16 cellular contexts compared by ENCODE assay signal in the genomic region with DNA sequence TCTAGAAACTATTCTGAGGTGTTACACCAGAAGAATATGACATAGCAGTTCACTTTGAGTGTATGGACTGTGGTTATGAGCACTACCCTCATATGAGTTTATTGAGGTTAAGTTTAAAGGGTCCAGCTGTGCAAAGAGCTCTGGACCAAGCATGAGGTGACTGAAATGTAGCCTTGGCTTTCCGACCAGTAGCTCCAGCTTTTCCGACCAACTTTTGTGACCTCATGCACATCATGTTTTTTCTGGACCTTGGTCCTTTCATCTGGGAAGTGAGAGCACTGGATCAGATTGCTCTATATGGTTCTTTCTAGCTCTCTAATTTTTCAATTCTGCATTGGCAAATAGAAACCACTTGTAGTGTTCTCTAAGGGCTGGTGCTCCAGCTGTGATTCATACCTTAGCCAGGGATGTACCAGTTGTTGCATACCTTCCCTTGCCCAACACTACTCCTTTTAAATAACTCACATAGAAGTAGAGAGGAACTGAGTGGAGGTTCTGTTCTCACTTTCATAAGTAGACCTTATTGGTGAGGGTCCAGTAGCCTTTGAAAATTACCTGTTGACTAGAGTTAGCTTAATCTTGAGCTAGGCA. TPM values are rescaled to one million over a fixed set of nuclear protein-coding genes. Genes with fewer than 3 reads are reported as not detected.
DNase-seq lines count a peak whose midpoint lies in the region; ATAC-seq and TF ChIP-seq lines count a peak whose summit lies in the region.
"Had no signal": no experiment of that assay in that cellular context is flagged by ENCODE, and none has a peak within 500 bp of the region (broad histone marks: within the 10 kb centered on the region; RNA-seq: fewer than 3 reads in every experiment).

No MANE protein-coding gene starts in this region.

- H3K27me3 ChIP-seq in heart left ventricle (no peaks in the 10 kb centered on the region), osteoblast (ENCODE audit: insufficient read depth, low read length) (no peaks in the 10 kb centered on the region), vagina (no peaks in the 10 kb centered on the region)
- H3K27me3 ChIP-seq: MG63 had no signal

- H3K4me1 ChIP-seq in heart left ventricle (peaks cover 0 to 13% (median 0%) of the 10 kb centered on the region in 12 donors), osteoblast (ENCODE audit: insufficient read depth, low read length) (peaks cover 24% of the 10 kb centered on the region), vagina (no peaks in the 10 kb centered on the region)

- H3K27ac ChIP-seq in heart left ventricle (peak overlapping the region in 7 of 12 donors; percentile 0 to 71 (median 51)), osteoblast (ENCODE audit: low read depth, low read length) (peak overlapping the region; percentile 88), vagina (peak overlapping the region; percentile 9)
- H3K27ac ChIP-seq: C4-2B had no signal

- no peaks in the 10 kb centered on the region for H4K20me1 ChIP-seq in osteoblast (ENCODE audit: insufficient read depth, low read length)

- no peak overlapping the region for H2AFZ ChIP-seq in osteoblast (ENCODE audit: low read length)

- 76 to 85% (median 78%) methylated on average over 2 of the region's 2 CpGs for WGBS in heart left ventricle, 4 donors

- H3K36me3 ChIP-seq in heart left ventricle (peaks cover 0 to 6% (median 0%) of the 10 kb centered on the region in 9 donors), osteoblast (ENCODE audit: insufficient read depth, low read length) (no peaks in the 10 kb centered on the region), vagina (no peaks in the 10 kb centered on the region)
- H3K36me3 ChIP-seq: MG63 had no signal

- H3K27ac Mint-ChIP-seq in chondrocyte (ENCODE audit: unreplicated experiment): peak overlapping the region; percentile 3
- H3K27ac Mint-ChIP-seq in activated T-helper 1 cell treated with anti-CD3 and anti-CD28 coated beads, Interleukin-12 subunit alpha, Interleukin-12 subunit beta, Interleukin-2, Interleukin-4 antibody, amounts not matched to agents 30 ng/mL and 10 ng/mL and 1 ng/mL, durations not matched to agents 14 hours and 24 hours and 36 hours: no peak overlapping the region
- H3K27ac Mint-ChIP-seq in T-helper 17 cell: no peak overlapping the region

- H3K9me3 Mint-ChIP-seq in chondrocyte (ENCODE audit: low read depth): peaks cover 2% of the 10 kb centered on the region
- peaks cover 5% of the 10 kb centered on the region for H3K9me3 Mint-ChIP-seq in activated T-helper 1 cell treated with anti-CD3 and anti-CD28 coated beads, Interleukin-12 subunit alpha, Interleukin-12 subunit beta, Interleukin-2, Interleukin-4 antibody, amounts not matched to agents 30 ng/mL and 10 ng/mL and 1 ng/mL, durations not matched to agents 14 hours and 24 hours and 36 hours

- H3K79me2 ChIP-seq in osteoblast (ENCODE audit: insufficient read depth, low read length): no peaks in the 10 kb centered on the region

- no peak overlapping the region for H3K4me3 ChIP-seq in heart left ventricle
- no peak overlapping the region for H3K4me3 ChIP-seq in osteoblast (ENCODE audit: insufficient read depth, low read length)
- no peak overlapping the region for H3K4me3 ChIP-seq in vagina
- H3K4me3 ChIP-seq: MG63 had no signal

- H3K4me3 Mint-ChIP-seq in chondrocyte (ENCODE audit: unreplicated experiment) (no peak overlapping the region), T-helper 17 cell (no peak overlapping the region)
- H3K4me3 Mint-ChIP-seq in activated T-helper 1 cell treated with anti-CD3 and anti-CD28 coated beads, Interleukin-12 subunit alpha, Interleukin-12 subunit beta, Interleukin-2, Interleukin-4 antibody, amounts not matched to agents 30 ng/mL and 10 ng/mL and 1 ng/mL, durations not matched to agents 14 hours and 24 hours and 36 hours: no peak overlapping the region

- H3K9me3 ChIP-seq in heart left ventricle (no peaks in the 10 kb centered on the region), osteoblast (ENCODE audit: low read depth, low read length) (no peaks in the 10 kb centered on the region), vagina (no peaks in the 10 kb centered on the region), T-helper 17 cell (ENCODE audit: control insufficient read depth, low read length, poor library complexity, severe bottlenecking) (no peaks in the 10 kb centered on the region)

- TF ChIP-seq POLR2A in heart left ventricle (IDR thresholded peaks at IDR 0.05) (no peak), vagina (IDR thresholded peaks at IDR 0.05) (no peak)

- intact Hi-C loops in heart left ventricle (cut with DNase I) (no loop called here), Right ventricle myocardium superior (cut with DNase I) (no loop called here), vagina (cut with DNase I) (no loop called here)
- intact Hi-C loops in activated T-helper 1 cell treated with anti-CD3 and anti-CD28 coated beads, Interleukin-12 subunit alpha, Interleukin-12 subunit beta, Interleukin-2, Interleukin-4 antibody, amounts not matched to agents 30 ng/mL and 10 ng/mL and 1 ng/mL, durations not matched to agents 14 hours and 24 hours and 36 hours (cut with micrococcal nuclease): no loop called here

- H3K36me3 Mint-ChIP-seq in chondrocyte (ENCODE audit: low read depth): no peaks in the 10 kb centered on the region
- H3K36me3 Mint-ChIP-seq in activated T-helper 1 cell treated with anti-CD3 and anti-CD28 coated beads, Interleukin-12 subunit alpha, Interleukin-12 subunit beta, Interleukin-2, Interleukin-4 antibody, amounts not matched to agents 30 ng/mL and 10 ng/mL and 1 ng/mL, durations not matched to agents 14 hours and 24 hours and 36 hours (ENCODE audit: low read depth): no peaks in the 10 kb centered on the region
- no peaks in the 10 kb centered on the region for H3K36me3 Mint-ChIP-seq in T-helper 17 cell (ENCODE audit: low read depth)

- TF ChIP-seq CTCF in heart left ventricle (IDR thresholded peaks at IDR 0.05): no peak
- no peak for TF ChIP-seq CTCF in chondrocyte (IDR thresholded peaks at IDR 0.05)
- no peak for TF ChIP-seq CTCF in osteoblast (IDR thresholded peaks at IDR 0.05; ENCODE audit: extremely low read depth, low read depth, low read length)
- TF ChIP-seq CTCF in vagina (IDR thresholded peaks at IDR 0.05): no peak

- DNase-seq in heart left ventricle (no peak), Right ventricle myocardium superior (no peak), chondrocyte (ENCODE audit: low spot score) (no peak), osteoblast (ENCODE audit: insufficient read length, low spot score, missing footprints) (no peak), vagina (ENCODE audit: extremely low spot score in 2 of 2) (no peak), T-helper 17 cell (no peak)
- DNase-seq in activated T-helper 1 cell treated with anti-CD3 and anti-CD28 coated beads, Interleukin-12 subunit alpha, Interleukin-12 subunit beta, Interleukin-2, Interleukin-4 antibody, amounts not matched to agents 30 ng/mL and 10 ng/mL and 1 ng/mL, durations not matched to agents 14 hours and 24 hours and 36 hours (ENCODE audit: low spot score): no peak
- DNase-seq: DMS 273 treated with DMSO at 0.1 percent for 48 hours, MG63, NCI-H1092 treated with DMSO at 0.1 percent for 48 hours, NCI-H1694, NCI-H510A treated with DMSO at 0.1 percent for 48 hours, SHP77 treated with DMSO at 0.1 percent for 48 hours had no signal

- ATAC-seq in heart left ventricle (peak in 3 of 4 donors; percentile 22 to 73 (median 32)), Right ventricle myocardium superior (ENCODE audit: poor library complexity) (no peak), HG03457 (IDR thresholded peaks at IDR 0.05; ENCODE audit: unreplicated experiment) (no peak), T-helper 17 cell (no peak)
- ATAC-seq: Panc1 had no signal

- H3K4me1 Mint-ChIP-seq in chondrocyte (ENCODE audit: low read depth): peaks cover 23% of the 10 kb centered on the region
- no peaks in the 10 kb centered on the region for H3K4me1 Mint-ChIP-seq in activated T-helper 1 cell treated with anti-CD3 and anti-CD28 coated beads, Interleukin-12 subunit alpha, Interleukin-12 subunit beta, Interleukin-2, Interleukin-4 antibody, amounts not matched to agents 30 ng/mL and 10 ng/mL and 1 ng/mL, durations not matched to agents 14 hours and 24 hours and 36 hours (ENCODE audit: low read depth)
- H3K4me1 Mint-ChIP-seq in T-helper 17 cell: no peaks in the 10 kb centered on the region

- peak overlapping the region; percentile 43 for H3K4me2 ChIP-seq in osteoblast (ENCODE audit: insufficient read depth, low read length)

- peaks cover 17% of the 10 kb centered on the region for H3K27me3 Mint-ChIP-seq in chondrocyte (ENCODE audit: low read depth)
- peaks cover 11% of the 10 kb centered on the region for H3K27me3 Mint-ChIP-seq in activated T-helper 1 cell treated with anti-CD3 and anti-CD28 coated beads, Interleukin-12 subunit alpha, Interleukin-12 subunit beta, Interleukin-2, Interleukin-4 antibody, amounts not matched to agents 30 ng/mL and 10 ng/mL and 1 ng/mL, durations not matched to agents 14 hours and 24 hours and 36 hours (ENCODE audit: insufficient read depth)
- H3K27me3 Mint-ChIP-seq in T-helper 17 cell: peaks cover 24% of the 10 kb centered on the region

RNA-seq across cellular contexts. Expression of a gene that starts 16.6 kb away (rescaled TPM):
- total RNA-seq in heart left ventricle (10 to 100 TPM in 7 of 9 donors, 1 to 10 TPM in 2; 5.2 to 30.3 (median 15.6) TPM), Right ventricle myocardium superior (8.3 TPM), chondrocyte (0.64 to 1.4 TPM (median 1.3 TPM) in 3 replicates), osteoblast (0.72 and 0.88 TPM in 2 replicates), vagina (68.0 TPM), T-helper 17 cell (not detected)
- 1 to 10 TPM; 1.9 to 3.9 TPM for polyA plus RNA-seq in heart left ventricle
- 0.34 and 0.83 TPM in 2 replicates for total RNA-seq in activated T-helper 1 cell treated with anti-CD3 and anti-CD28 coated beads, Interleukin-12 subunit alpha, Interleukin-12 subunit beta, Interleukin-2, Interleukin-4 antibody, amounts not matched to agents 30 ng/mL and 10 ng/mL and 1 ng/mL, durations not matched to agents 14 hours and 24 hours and 36 hours

Comparison
In these comparisons a context has a peak if more than half of its experiments do, and no peak if none do; other contexts are left out.
1. ATAC-seq: peak in heart left ventricle (3 of 4); none in Right ventricle myocardium superior (single experiment), HG03457 (single experiment) and T-helper 17 cell (single experiment).
2. H3K27ac ChIP-seq: peak in every context shown above with its lines; median percentile 88 in osteoblast; 51 in heart left ventricle; 9 in vagina.